In the genomic region with DNA sequence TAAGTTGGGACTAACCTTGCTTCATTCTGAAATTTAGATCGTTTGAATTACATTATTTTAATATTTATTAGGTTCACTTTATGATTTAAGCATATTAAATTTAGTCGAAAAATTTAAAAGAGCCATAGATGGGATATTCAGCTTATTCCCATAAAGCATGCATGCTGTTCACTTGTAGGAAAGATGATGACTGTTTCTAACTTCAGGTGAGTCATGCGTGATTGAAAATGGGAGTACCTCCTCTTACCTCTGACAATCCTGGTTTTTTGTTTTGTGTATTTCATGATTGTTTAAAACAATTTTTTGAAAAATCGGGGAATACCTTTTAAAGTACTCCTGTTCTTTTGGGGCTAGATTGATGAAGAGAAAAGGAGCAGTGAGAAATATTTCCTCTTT, we compare ENCODE assay signal across 8 cellular contexts. TPM values are rescaled to one million over a fixed set of nuclear protein-coding genes. Genes with fewer than 3 reads are reported as not detected.
A peak's percentile ranks its signal among the peaks of the same experiment; 100 is the strongest.
DNase-seq lines count a peak whose midpoint lies in the region; ATAC-seq and TF ChIP-seq lines count a peak whose summit lies in the region.

No MANE protein-coding gene starts in this region.

- no peak for TF ChIP-seq RAD21 in liver (IDR thresholded peaks at IDR 0.05)

- no peak for ATAC-seq in upper lobe of left lung (ENCODE audit: low FRiP score in 2 of 2)

- no peak for DNase-seq in activated naive CD4-positive, alpha-beta T cell treated with anti-CD3 and anti-CD28 coated beads, Interleukin-2, amount 50 U/mL, for 16 hours
- DNase-seq in amniotic epithelial cell (ENCODE audit: low read depth) (peak; percentile 27), upper lobe of left lung (no peak), activated gamma-delta T cell (lab: John Stamatoyannopoulos, UW) (no peak), NCI-H2107 (lab: John Stamatoyannopoulos, UW) (no peak), NCI-H748 treated with DMSO at 0.1 percent for 48 hours (lab: John Stamatoyannopoulos, UW) (no peak)

- H3K27ac ChIP-seq in liver (ENCODE audit: low read depth in 1 of 2, low read length in 2 of 2) (peak overlapping the region; percentile 91 to 94), upper lobe of left lung (peak overlapping the region; percentile 95 to 99 (median 98))

- H3K4me3 ChIP-seq in liver (ENCODE audit: low read depth in 1 of 3, low read length in 3 of 3) = peak overlapping the region; percentile 76 to 95 (median 86)
- peak overlapping the region in 3 of 4 donors; percentile 92 to 97 (median 93) for H3K4me3 ChIP-seq in upper lobe of left lung

- peak overlapping the region; percentile 93 for H3K4me3 Mint-ChIP-seq in activated naive CD4-positive, alpha-beta T cell treated with anti-CD3 and anti-CD28 coated beads, Interleukin-2, amount 50 U/mL, for 24 hours

- 13% methylated on average over 4 of the region's 4 CpGs for WGBS in liver
- WGBS in upper lobe of left lung, 2 donors = 21 to 24% methylated on average over 4 of the region's 4 CpGs

- TF ChIP-seq CTCF in liver (IDR thresholded peaks at IDR 0.05; ENCODE audit: low read depth, low read length, missing input control) (no peak), upper lobe of left lung (IDR thresholded peaks at IDR 0.05) (no peak)

- peaks cover 11% of the 10 kb centered on the region for H3K36me3 Mint-ChIP-seq in activated naive CD4-positive, alpha-beta T cell treated with anti-CD3 and anti-CD28 coated beads, Interleukin-2, amount 50 U/mL, for 24 hours

- H3K36me3 ChIP-seq in liver (ENCODE audit: control insufficient read depth in 4 of 4, insufficient read depth in 3 of 4, low read depth in 1 of 4, low read length in 3 of 4) (peaks cover 0 to 1% (median 0%) of the 10 kb centered on the region in 4 donors), upper lobe of left lung (peaks cover 0 to 8% (median 1%) of the 10 kb centered on the region in 4 donors)

- no peaks in the 10 kb centered on the region for H3K27me3 Mint-ChIP-seq in activated naive CD4-positive, alpha-beta T cell treated with anti-CD3 and anti-CD28 coated beads, Interleukin-2, amount 50 U/mL, for 24 hours

- no peaks in the 10 kb centered on the region for H3K9me3 Mint-ChIP-seq in activated naive CD4-positive, alpha-beta T cell treated with anti-CD3 and anti-CD28 coated beads, Interleukin-2, amount 50 U/mL, for 24 hours

- peak overlapping the region; percentile 89 for H3K27ac Mint-ChIP-seq in activated naive CD4-positive, alpha-beta T cell treated with anti-CD3 and anti-CD28 coated beads, Interleukin-2, amount 50 U/mL, for 24 hours

- TF ChIP-seq EP300 in upper lobe of left lung (IDR thresholded peaks at IDR 0.05) = no peak

- H3K27me3 ChIP-seq in liver (ENCODE audit: control insufficient read depth in 4 of 4, insufficient read depth in 4 of 4, low read length in 3 of 4) (no peaks in the 10 kb centered on the region), upper lobe of left lung (no peaks in the 10 kb centered on the region)

- H3K9ac ChIP-seq in liver (ENCODE audit: low read depth in 1 of 2, low read length in 2 of 2) = peak overlapping the region; percentile 89 to 95

- H3K4me1 Mint-ChIP-seq in activated naive CD4-positive, alpha-beta T cell treated with anti-CD3 and anti-CD28 coated beads, Interleukin-2, amount 50 U/mL, for 24 hours = peaks cover 83% of the 10 kb centered on the region

- no peak for TF ChIP-seq POLR2A in upper lobe of left lung (IDR thresholded peaks at IDR 0.05)

- no peaks in the 10 kb centered on the region for H3K9me3 ChIP-seq in liver (ENCODE audit: control insufficient read depth in 4 of 4, low read length in 3 of 4)
- no peaks in the 10 kb centered on the region for H3K9me3 ChIP-seq in upper lobe of left lung

- H3K4me1 ChIP-seq in liver (ENCODE audit: control insufficient read depth in 4 of 4, insufficient read depth in 4 of 4, low read length in 3 of 4) (peaks cover 6 to 45% (median 30%) of the 10 kb centered on the region in 4 donors), upper lobe of left lung (peaks cover 38 to 67% (median 45%) of the 10 kb centered on the region in 4 donors)

TF ChIP-seq in liver, 16 proteins besides CTCF, POLR2A, EP300 and RAD21:
- peak; percentile 7 for TF ChIP-seq TAF1 (conservative IDR thresholded peaks at IDR 0.05)
- no peak for TF ChIP-seq SP1 (IDR thresholded peaks at IDR 0.05)
- no peak for TF ChIP-seq MAX (IDR thresholded peaks at IDR 0.05)
TF ChIP-seq in liver: peak in this region for 1.

RNA-seq across cellular contexts. Expression of gene TNKS2, which starts 1.4 kb away (rescaled TPM):
- 10 to 100 TPM; 29.8 to 30.7 TPM for total RNA-seq in liver
- 1 to 10 TPM; 5.2 to 6.7 TPM for polyA plus RNA-seq in liver
- total RNA-seq in upper lobe of left lung = 10 to 100 TPM; 25.2 to 59.4 (median 37.3) TPM
